In the genomic region with DNA sequence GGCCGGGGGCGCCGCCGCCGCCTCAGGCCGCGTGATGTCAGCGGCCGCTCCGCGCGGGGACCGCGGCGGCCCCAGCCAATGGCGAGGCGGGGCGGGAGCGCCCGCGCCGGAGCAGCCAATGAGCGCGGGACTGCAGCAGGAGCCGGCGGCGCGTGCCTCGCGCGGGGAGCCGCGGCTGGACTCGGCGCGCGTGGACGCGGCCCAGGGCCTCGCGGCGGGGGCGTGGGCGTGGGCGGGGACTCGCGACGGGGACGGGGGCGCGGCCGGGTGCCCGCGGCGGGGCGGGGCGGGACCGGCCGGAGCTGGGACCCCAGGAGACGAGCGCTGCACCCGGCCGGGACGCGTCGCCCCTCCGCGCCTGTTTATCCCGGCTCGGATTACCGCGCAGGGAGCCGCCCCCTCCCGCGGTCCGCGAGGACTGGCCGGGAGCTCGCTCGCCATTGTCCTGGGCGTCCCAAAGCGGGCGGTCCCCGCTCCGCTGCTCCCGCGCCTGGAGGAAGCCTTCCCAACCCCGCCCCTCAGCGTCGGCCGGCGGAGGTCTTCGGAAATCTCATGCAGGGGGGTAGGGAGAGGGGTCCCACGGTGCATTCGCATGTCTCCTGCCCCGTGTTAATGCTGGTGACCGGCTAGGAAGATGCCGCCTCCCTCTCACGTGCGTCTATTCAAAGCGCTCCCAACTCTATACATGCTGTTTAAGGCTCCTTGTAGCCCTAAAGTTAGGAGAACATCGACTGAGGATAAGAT, we compare ENCODE assay signal across 8 cellular contexts. TPM values are rescaled to one million over a fixed set of nuclear protein-coding genes. Genes with fewer than 3 reads are reported as not detected.
DNase-seq lines count a peak whose midpoint lies in the region; ATAC-seq, FAIRE-seq and TF ChIP-seq lines count a peak whose summit lies in the region.

TSS of gene RNF157 (minus strand) at position 33 of the 744 bp plus-strand sequence. CDS start 253 bp downstream, outside the sequence.

- H3K27ac ChIP-seq in 22Rv1 (peak within 1 kb of the TSS; percentile 61), heart left ventricle (peak within 1 kb of the TSS in 9 of 12 donors; percentile 24 to 59 (median 46)), pancreas (peak within 1 kb of the TSS in 3 of 4 donors; percentile 22 to 38 (median 24))

- ATAC-seq in GM18867 (IDR thresholded peaks at IDR 0.05; ENCODE audit: unreplicated experiment), result peak; percentile 79
- peak; percentile 53 for ATAC-seq in HG03460 (IDR thresholded peaks at IDR 0.05; ENCODE audit: unreplicated experiment)
- ATAC-seq in heart left ventricle, result peak; percentile 75 to 91 (median 86)
- ATAC-seq in pancreas, result peak; percentile 68 to 85 (median 82)

- no peak for FAIRE-seq in pancreas (lab: Jason Lieb, UNC)

- WGBS in heart left ventricle, 4 donors, result 0 to 2% (median 1%) methylated on average over 19 to 102 of the region's 102 CpGs
- 1% methylated on average over 51 to 102 of the region's 102 CpGs for WGBS in pancreas, 2 donors

- DNase-seq in SK-N-DZ (ENCODE audit: low spot score) (peak; percentile 79), adipocyte (ENCODE audit: low read depth) (peak; percentile 77), heart left ventricle (peak; percentile 62 to 84 (median 71)), pancreas (peak in 5 of 6 donors; percentile 50 to 81 (median 69)), NCI-H1694 (lab: John Stamatoyannopoulos, UW) (no peak)

- peak in 1 of 2 donors; percentile 29 for TF ChIP-seq POLR2A in heart left ventricle (IDR thresholded peaks at IDR 0.05)

- H3K4me1 ChIP-seq in adipocyte (ENCODE audit: control insufficient read depth, insufficient read depth, low read length), result peaks cover 24% of the 10 kb centered on the region
- peaks cover 0 to 27% (median 9%) of the 10 kb centered on the region in 12 donors for H3K4me1 ChIP-seq in heart left ventricle
- peaks cover 0 to 13% (median 10%) of the 10 kb centered on the region in 3 donors for H3K4me1 ChIP-seq in pancreas

- intact Hi-C loops in heart left ventricle (cut with DNase I) (loop anchor here in 3 of 10 donors (1.0 to 5.0 kb wide), 2 partner anchors 24 to 43 kb away; no protein-coding TSS in a partner anchor), pancreas (cut with DNase I) (no loop called here)

- H3K9me3 ChIP-seq in adipocyte (ENCODE audit: control insufficient read depth, low read length) (no peaks in the 10 kb centered on the region), heart left ventricle (no peaks in the 10 kb centered on the region), pancreas (no peaks in the 10 kb centered on the region)

- H3K36me3 ChIP-seq in adipocyte (ENCODE audit: control insufficient read depth, insufficient read depth, low read length, severe bottlenecking), result no peaks in the 10 kb centered on the region
- no peaks in the 10 kb centered on the region for H3K36me3 ChIP-seq in heart left ventricle
- H3K36me3 ChIP-seq in pancreas, result no peaks in the 10 kb centered on the region

- peak within 1 kb of the TSS; percentile 88 for H3K4me3 ChIP-seq in adipocyte (ENCODE audit: low read length)
- peak within 1 kb of the TSS; percentile 36 to 78 (median 68) for H3K4me3 ChIP-seq in heart left ventricle
- H3K4me3 ChIP-seq in pancreas, result peak within 1 kb of the TSS; percentile 49 to 72 (median 55)

- H3K27me3 ChIP-seq in adipocyte (replicated peaks; ENCODE audit: control insufficient read depth, insufficient read depth, low read length) (no peaks in the 10 kb centered on the region), heart left ventricle (peaks cover 0 to 37% (median 0%) of the 10 kb centered on the region in 9 donors), pancreas (no peaks in the 10 kb centered on the region)

- TF ChIP-seq CTCF in 22Rv1 (IDR thresholded peaks at IDR 0.05), result no peak
- TF ChIP-seq CTCF in heart left ventricle (IDR thresholded peaks at IDR 0.05), result no peak
- no peak for TF ChIP-seq CTCF in pancreas (IDR thresholded peaks at IDR 0.05)

- peak within 1 kb of the TSS; percentile 77 for H3K9ac ChIP-seq in adipocyte (ENCODE audit: low read length)

RNA-seq across cellular contexts. Expression of gene RNF157, which starts in this region (rescaled TPM):
- 42.3 and 54.7 TPM in 2 replicates for polyA plus RNA-seq in SK-N-DZ (2014; cell fraction: cytosol; rRNA removed)
- polyA plus RNA-seq in SK-N-DZ (2014; cell fraction: nucleus; rRNA removed), result 26.2 and 30.9 TPM in 2 replicates
- total RNA-seq in heart left ventricle (1 to 10 TPM; 3.9 to 7.4 (median 5.2) TPM), pancreas (1 to 10 TPM in 5 of 6 donors, under 1 TPM in 1; 0.87 to 4.0 (median 2.8) TPM)
- polyA plus RNA-seq in heart left ventricle (1 to 10 TPM; 3.6 to 5.5 TPM), pancreas (1 to 10 TPM; 3.4 to 6.4 TPM)
